Comparison of ENCODE assay signal across 24 cellular contexts in the genomic region with DNA sequence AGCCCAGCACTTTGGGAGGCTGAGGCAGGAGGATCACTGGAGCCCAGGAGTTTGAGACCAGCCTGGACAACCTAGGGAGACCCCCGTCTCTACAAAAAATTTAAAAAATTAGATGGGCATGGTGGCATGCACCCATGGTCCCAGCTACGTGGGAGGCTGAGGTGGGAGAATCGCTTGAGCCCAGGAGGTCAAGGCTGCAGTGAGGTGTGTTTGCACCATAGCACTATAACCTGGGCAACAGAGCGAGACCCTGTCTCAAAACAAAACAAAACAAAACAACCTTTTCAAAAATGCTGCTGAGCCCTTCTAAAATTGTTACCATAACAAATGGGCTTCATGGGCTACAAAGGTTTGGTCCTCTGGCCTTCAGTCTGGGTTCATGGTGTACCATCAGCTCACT. TPM values are rescaled to one million over a fixed set of nuclear protein-coding genes. Genes with fewer than 3 reads are reported as not detected.
"Had no signal": no experiment of that assay in that cellular context is flagged by ENCODE, and none has a peak within 500 bp of the region (broad histone marks: within the 10 kb centered on the region; RNA-seq: fewer than 3 reads in every experiment).

No MANE protein-coding gene starts in this region.

- ATAC-seq: activated CD8-positive, alpha-beta T cell treated with anti-CD3 and anti-CD28 coated beads, Interleukin-2, amount 10 ng/mL, durations not matched to agents 7 days and 5 days; activated T-cell treated with anti-CD3 and anti-CD28 coated beads, Interleukin-2, amount 50 U/mL, for 72 hours; gastroesophageal sphincter; heart right ventricle; left colon; mucosa of descending colon; naive thymus-derived CD8-positive, alpha-beta T cell; psoas muscle had no signal

- H3K27ac Mint-ChIP-seq: activated CD8-positive, alpha-beta T cell treated with anti-CD3 and anti-CD28 coated beads, Interleukin-2, amount 10 ng/mL, durations not matched to agents 7 days and 5 days; activated naive CD8-positive, alpha-beta T cell; activated T-cell treated with anti-CD3 and anti-CD28 coated beads, Interleukin-2, amount 50 U/mL, for 72 hours; dendritic cell treated with granulocyte-macrophage colony-stimulating factor and Interleukin-4, amounts not matched to agents 40 ng/mL and 50 ng/mL, for 4 days; naive thymus-derived CD8-positive, alpha-beta T cell had no signal

- H3K27ac ChIP-seq: body of pancreas, gastroesophageal sphincter, heart right ventricle, psoas muscle, stomach, testis, upper lobe of right lung had no signal

- H3K9me3 ChIP-seq: body of pancreas, mucosa of descending colon, psoas muscle, testis, upper lobe of right lung had no signal

- H3K4me1 Mint-ChIP-seq: naive thymus-derived CD8-positive, alpha-beta T cell had no signal

- H3K9me3 Mint-ChIP-seq: dendritic cell treated with granulocyte-macrophage colony-stimulating factor and Interleukin-4, amounts not matched to agents 40 ng/mL and 50 ng/mL, for 4 days had no signal

- H3K4me3 Mint-ChIP-seq: activated CD8-positive, alpha-beta T cell treated with anti-CD3 and anti-CD28 coated beads, Interleukin-2, amount 10 ng/mL, durations not matched to agents 7 days and 5 days; activated naive CD8-positive, alpha-beta T cell; activated T-cell treated with anti-CD3 and anti-CD28 coated beads, Interleukin-2, amount 50 U/mL, for 72 hours; dendritic cell treated with granulocyte-macrophage colony-stimulating factor and Interleukin-4, amounts not matched to agents 40 ng/mL and 50 ng/mL, for 4 days; naive thymus-derived CD8-positive, alpha-beta T cell had no signal

- DNase-seq: activated CD4-positive, alpha-beta T cell treated with anti-CD3 and anti-CD28 coated beads for 4 hours; activated CD8-positive, alpha-beta memory T cell treated with anti-CD3 and anti-CD28 coated beads, Interleukin-2, amount 50 U/mL, for 48 hours; activated CD8-positive, alpha-beta T cell treated with anti-CD3 and anti-CD28 coated beads, Interleukin-2, amount 10 ng/mL, durations not matched to agents 7 days and 5 days; activated gamma-delta T cell treated with Interleukin-2 at 50 U/mL for 16 hours; activated T-cell treated with anti-CD3 and anti-CD28 coated beads, Interleukin-2, amount 50 U/mL, for 72 hours; amniotic stem cell; cerebellar nuclear complex; heart right ventricle; left colon; mucosa of descending colon; naive thymus-derived CD8-positive, alpha-beta T cell; occipital lobe; psoas muscle; stimulated activated CD4-positive, alpha-beta T cell treated with anti-CD3 and anti-CD28 coated beads, Interleukin-2, amount 100 ng/mL, for 24 hours; stomach; T-helper 2 cell; upper lobe of right lung had no signal

- FAIRE-seq: islet of Langerhans had no signal

- H3K36me3 Mint-ChIP-seq: activated naive CD8-positive, alpha-beta T cell had no signal

- H3K27me3 ChIP-seq: body of pancreas, testis, upper lobe of right lung had no signal

- H3K4me1 ChIP-seq: body of pancreas, gastroesophageal sphincter, heart right ventricle, psoas muscle, stomach, upper lobe of right lung had no signal

- H3K4me3 ChIP-seq: body of pancreas, gastroesophageal sphincter, heart right ventricle, lung, mucosa of descending colon, psoas muscle, stomach, testis, upper lobe of right lung had no signal

- H3K36me3 ChIP-seq: gastroesophageal sphincter, heart right ventricle, stomach, upper lobe of right lung had no signal

RNA-seq across cellular contexts. Expression of a gene that starts 13.1 kb away (rescaled TPM):
- total RNA-seq: activated CD8-positive, alpha-beta T cell treated with anti-CD3 and anti-CD28 coated beads, Interleukin-2, amount 10 ng/mL, durations not matched to agents 7 days and 5 days; activated T-cell treated with anti-CD3 and anti-CD28 coated beads, Interleukin-2, amount 50 U/mL, for 72 hours; naive thymus-derived CD8-positive, alpha-beta T cell had no signal
- polyA plus RNA-seq: naive thymus-derived CD8-positive, alpha-beta T cell had no signal

RNA-seq across cellular contexts. Expression of a gene that starts 43.7 kb away (rescaled TPM):
- total RNA-seq: activated CD8-positive, alpha-beta T cell treated with anti-CD3 and anti-CD28 coated beads, Interleukin-2, amount 10 ng/mL, durations not matched to agents 7 days and 5 days; naive thymus-derived CD8-positive, alpha-beta T cell had no signal
